ENCODE assay signal across 16 cellular contexts in the genomic region with DNA sequence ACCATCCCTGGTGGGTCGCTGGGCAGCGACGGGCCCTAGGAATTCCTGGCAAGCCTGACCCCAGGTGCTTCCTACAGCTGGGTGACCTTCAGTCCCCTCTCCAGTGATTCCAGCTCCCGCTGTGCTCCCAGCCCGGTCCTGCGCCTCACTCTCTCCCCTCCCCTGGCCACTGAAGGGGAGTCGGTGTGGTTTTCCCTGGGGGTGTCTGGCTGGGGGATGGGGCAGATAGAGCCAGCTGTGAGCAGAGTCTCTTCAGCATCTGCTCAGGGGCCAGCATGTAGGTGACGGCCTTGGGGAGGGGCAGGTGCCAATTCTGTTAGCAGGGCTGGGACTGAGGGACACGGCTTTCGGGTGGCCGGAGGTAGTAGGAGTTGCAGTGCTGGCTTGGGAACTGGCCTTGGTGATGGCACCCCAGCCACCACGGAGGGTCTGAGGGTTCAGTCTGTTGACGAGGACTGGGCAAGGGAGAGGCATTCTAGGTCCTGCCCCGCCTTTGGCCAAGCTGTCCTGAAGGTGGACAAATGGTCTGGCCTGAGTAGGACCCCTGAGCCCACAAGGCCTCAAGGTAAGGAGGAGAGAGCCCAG. TPM values are rescaled to one million over a fixed set of nuclear protein-coding genes. Genes with fewer than 3 reads are reported as not detected.
A peak's percentile ranks its signal among the peaks of the same experiment; 100 is the strongest.
DNase-seq lines count a peak whose midpoint lies in the region; ATAC-seq and TF ChIP-seq lines count a peak whose summit lies in the region.
"Had no signal": no experiment of that assay in that cellular context is flagged by ENCODE, and none has a peak within 500 bp of the region (broad histone marks: within the 10 kb centered on the region; RNA-seq: fewer than 3 reads in every experiment).

No MANE protein-coding gene starts in this region.

- ATAC-seq in IMR-90 (ENCODE audit: low read depth) = no peak
- ATAC-seq in HG03520 (IDR thresholded peaks at IDR 0.05; ENCODE audit: unreplicated experiment) = no peak

- in situ Hi-C loops in IMR-90 (cut with MboI; ENCODE audit: low sequenced_read_pairs) = no loop called here

- H3K79me2 ChIP-seq in neural progenitor cell (ENCODE audit: low read depth) = peaks cover 34% of the 10 kb centered on the region

- no peaks in the 10 kb centered on the region for H3K9me3 Mint-ChIP-seq in neural progenitor cell
- no peaks in the 10 kb centered on the region for H3K9me3 Mint-ChIP-seq in activated CD4-positive, alpha-beta memory T cell treated with anti-CD3 and anti-CD28 coated beads, Interleukin-2, amount 10 ng/mL, durations not matched to agents 7 days and 5 days

- intact Hi-C loops in IMR-90 (cut with micrococcal nuclease) = no loop called here

- no peaks in the 10 kb centered on the region for H3K27me3 ChIP-seq in BLaER1
- no peaks in the 10 kb centered on the region for H3K27me3 ChIP-seq in IMR-90 (ENCODE audit: control insufficient read depth, insufficient read depth, low read length)
- no peaks in the 10 kb centered on the region for H3K27me3 ChIP-seq in neural progenitor cell

- H4K8ac ChIP-seq in IMR-90 (ENCODE audit: low read depth in 2 of 2, low read length in 2 of 2) = no peak overlapping the region

- H2AK5ac ChIP-seq in IMR-90 (ENCODE audit: low read depth, low read length) = no peak overlapping the region

- no peak overlapping the region for H2AFZ ChIP-seq in IMR-90 (replicated peaks; ENCODE audit: low read length, poor library complexity)
- H2AFZ ChIP-seq in neural progenitor cell (replicated peaks) = no peak overlapping the region

- no peak overlapping the region for H2BK20ac ChIP-seq in IMR-90 (ENCODE audit: low read depth, low read length)

- H3K4me3 Mint-ChIP-seq in neural progenitor cell = no peak overlapping the region
- no peak overlapping the region for H3K4me3 Mint-ChIP-seq in activated CD4-positive, alpha-beta memory T cell treated with anti-CD3 and anti-CD28 coated beads, Interleukin-2, amount 10 ng/mL, durations not matched to agents 7 days and 5 days

- H3K14ac ChIP-seq in IMR-90 (replicated peaks; ENCODE audit: low read depth, low read length) = no peak overlapping the region

- peaks cover 17% of the 10 kb centered on the region for H3F3A ChIP-seq in neural progenitor cell (ENCODE audit: low read depth)

- DNase-seq in IMR-90 = no peak
- peak; percentile 46 for DNase-seq in dermis blood vessel endothelial cell
- no peak for DNase-seq in neural progenitor cell (ENCODE audit: low spot score)
- no peak for DNase-seq in Ammon's horn (ENCODE audit: low spot score)
- DNase-seq in activated CD4-positive, alpha-beta memory T cell treated with anti-CD3 and anti-CD28 coated beads, Interleukin-2, amount 10 ng/mL, durations not matched to agents 7 days and 5 days = no peak
- DNase-seq: ACHN, GOT3, Kasumi-1, NCI-H1417, NCI-H1930, NCI-H2171, NCI-H82, SIG-M5 had no signal

- peak overlapping the region; percentile 100 for H3K4me2 ChIP-seq in BLaER1
- H3K4me2 ChIP-seq in IMR-90 (ENCODE audit: low read depth, low read length) = peak overlapping the region; percentile 19; the same call in 1 of the 2 replicates
- H3K4me2 ChIP-seq in neural progenitor cell = no peak overlapping the region

- no peaks in the 10 kb centered on the region for H3K9me3 ChIP-seq in BLaER1
- H3K9me3 ChIP-seq in IMR-90 (ENCODE audit: control insufficient read depth, insufficient read depth, low read length) = no peaks in the 10 kb centered on the region
- no peaks in the 10 kb centered on the region for H3K9me3 ChIP-seq in neural progenitor cell (ENCODE audit: low read depth)

- no peak for TF ChIP-seq CTCF in IMR-90 (conservative IDR thresholded peaks at IDR 0.05; ENCODE audit: low read depth, low read length)
- no peak for TF ChIP-seq CTCF in neural progenitor cell (IDR thresholded peaks at IDR 0.05)

- CTCF ChIA-PET in IMR-90 (lab: Yijun Ruan, JAX) = no interaction called here
- CTCF ChIA-PET in activated CD4-positive, alpha-beta memory T cell treated with anti-CD3 and anti-CD28 coated beads, Interleukin-2, amount 10 ng/mL, durations not matched to agents 7 days and 5 days (lab: Charles Lee) = no interaction called here

- no peak overlapping the region for H2BK120ac ChIP-seq in IMR-90 (ENCODE audit: low read depth, low read length)

- H2BK5ac ChIP-seq in IMR-90 (ENCODE audit: low read depth, low read length, poor library complexity, severe bottlenecking) = no peak overlapping the region

- TF ChIP-seq RAD21 in IMR-90 (IDR thresholded peaks at IDR 0.05; ENCODE audit: low read length) = no peak

- no peak overlapping the region for H2BK15ac ChIP-seq in IMR-90 (ENCODE audit: low read depth, low read length)

- H3K56ac ChIP-seq in IMR-90 (ENCODE audit: extremely low read depth, insufficient read depth, low read length) = no peak overlapping the region

- H3K27me3 Mint-ChIP-seq in neural progenitor cell (ENCODE audit: insufficient read depth, low read depth) = peaks cover 6% of the 10 kb centered on the region
- no peaks in the 10 kb centered on the region for H3K27me3 Mint-ChIP-seq in activated CD4-positive, alpha-beta memory T cell treated with anti-CD3 and anti-CD28 coated beads, Interleukin-2, amount 10 ng/mL, durations not matched to agents 7 days and 5 days

- peak overlapping the region; percentile 43; the same call in 1 of the 2 replicates for H3K23ac ChIP-seq in IMR-90 (ENCODE audit: low read depth, low read length)

- no peak overlapping the region for H4K5ac ChIP-seq in IMR-90 (ENCODE audit: low read depth, low read length)

- H3K4me3 ChIP-seq in BLaER1 = peak overlapping the region; percentile 82
- H3K4me3 ChIP-seq in IMR-90 (ENCODE audit: insufficient read depth, low read depth, low read length) = no peak overlapping the region
- H3K4me3 ChIP-seq in neural progenitor cell = no peak overlapping the region

- H3K36me3 Mint-ChIP-seq in neural progenitor cell = no peaks in the 10 kb centered on the region
- H3K36me3 Mint-ChIP-seq in activated CD4-positive, alpha-beta memory T cell treated with anti-CD3 and anti-CD28 coated beads, Interleukin-2, amount 10 ng/mL, durations not matched to agents 7 days and 5 days (ENCODE audit: low read depth) = no peaks in the 10 kb centered on the region

- 90% methylated on average over 8 of the region's 14 CpGs; no CpG with 5 or more reads in 1 of the 2 experiments for WGBS in IMR-90 (ENCODE audit: extremely low coverage in 2 of 2, insufficient read length in 1 of 2), 2 experiments

- H3K27ac ChIP-seq in BLaER1 (peak overlapping the region; percentile 99), IMR-90 (ENCODE audit: insufficient read depth, low read length) (peak overlapping the region; percentile 18), neural progenitor cell (no peak overlapping the region)

- H2AK9ac ChIP-seq in IMR-90 (replicated peaks; ENCODE audit: low read depth, low read length, poor library complexity) = no peak overlapping the region

- peaks cover 55% of the 10 kb centered on the region for H3K36me3 ChIP-seq in BLaER1
- H3K36me3 ChIP-seq in IMR-90 (ENCODE audit: control insufficient read depth, insufficient read depth, low read length) = peaks cover 35% of the 10 kb centered on the region; the same call in 1 of the 2 replicates
- H3K36me3 ChIP-seq in neural progenitor cell = no peaks in the 10 kb centered on the region

- peaks cover 20% of the 10 kb centered on the region for H3K4me1 Mint-ChIP-seq in neural progenitor cell
- H3K4me1 Mint-ChIP-seq in activated CD4-positive, alpha-beta memory T cell treated with anti-CD3 and anti-CD28 coated beads, Interleukin-2, amount 10 ng/mL, durations not matched to agents 7 days and 5 days = peaks cover 5% of the 10 kb centered on the region

- peak overlapping the region; percentile 72 for H3K27ac Mint-ChIP-seq in neural progenitor cell
- no peak overlapping the region for H3K27ac Mint-ChIP-seq in activated CD4-positive, alpha-beta memory T cell treated with anti-CD3 and anti-CD28 coated beads, Interleukin-2, amount 10 ng/mL, durations not matched to agents 7 days and 5 days

- H4K91ac ChIP-seq in IMR-90 (ENCODE audit: insufficient read depth, low read depth, low read length) = no peak overlapping the region

- H4K20me1 ChIP-seq in BLaER1 = peaks cover 76% of the 10 kb centered on the region
- H4K20me1 ChIP-seq in IMR-90 (ENCODE audit: insufficient read depth, low read length) = peaks cover 72% of the 10 kb centered on the region
- H4K20me1 ChIP-seq in neural progenitor cell (ENCODE audit: low read depth) = peaks cover 51% of the 10 kb centered on the region

- H3K4me1 ChIP-seq in BLaER1 (peaks cover 63% of the 10 kb centered on the region), IMR-90 (ENCODE audit: control insufficient read depth, insufficient read depth, low read length) (peaks cover 32% of the 10 kb centered on the region), neural progenitor cell (peaks cover 30% of the 10 kb centered on the region)

- POLR2A ChIA-PET in IMR-90 (lab: Charles Lee; ENCODE audit: unreplicated experiment) = no interaction called here
- POLR2A ChIA-PET in activated CD4-positive, alpha-beta memory T cell treated with anti-CD3 and anti-CD28 coated beads, Interleukin-2, amount 10 ng/mL, durations not matched to agents 7 days and 5 days (lab: Charles Lee) = interaction anchor here (1.5 kb wide), 1 partner anchor 33 kb away, joined by 4 read pairs; a partner anchor contains a TSS

- peaks cover 3% of the 10 kb centered on the region for H3K9me1 ChIP-seq in IMR-90 (ENCODE audit: insufficient read depth, low read length)

- peak overlapping the region; percentile 90 for H3K9ac ChIP-seq in BLaER1
- no peak overlapping the region; the same call in 1 of the 2 replicates for H3K9ac ChIP-seq in IMR-90 (ENCODE audit: low read depth, low read length)
- no peak overlapping the region for H3K9ac ChIP-seq in neural progenitor cell

- TF ChIP-seq POLR2A in IMR-90 (IDR thresholded peaks at IDR 0.05; ENCODE audit: low read depth, low read length) = no peak

- BruUV-seq in IMR-90 (replicated peaks; lab: Mats Ljungman, UMichigan) = no TSS peak

- H3K18ac ChIP-seq in IMR-90 (ENCODE audit: low read depth, low read length) = no peak overlapping the region

- dilution Hi-C loops in IMR-90 (cut with HindIII; ENCODE audit: low sequenced_read_pairs, unreplicated experiment) = no loop called here

- H3K79me1 ChIP-seq in IMR-90 (ENCODE audit: low read depth in 1 of 2, low read length in 2 of 2) = peaks cover 1 to 49% of the 10 kb centered on the region in 2 experiments; a peak in 2 of 4 replicates

- no peak overlapping the region for H3K4ac ChIP-seq in IMR-90 (ENCODE audit: low read depth, low read length)

RNA-seq across cellular contexts. Expression of a gene that starts 3.2 kb away (rescaled TPM):
- total RNA-seq in IMR-90 (2012; rRNA removed) (28.7 and 29.7 TPM in 2 replicates), dermis blood vessel endothelial cell (27.2 and 37.1 TPM in 2 replicates), neural progenitor cell (ENCODE audit: low replicate concordance) (6.2 and 39.7 TPM in 2 replicates)
- polyA plus RNA-seq in IMR-90 (2012; rRNA removed) = 71.2 and 91.4 TPM in 2 replicates
- 45.5 and 87.8 TPM in 2 replicates for polyA plus RNA-seq in IMR-90 (2012; cell fraction: cytosol; rRNA removed)
- polyA plus RNA-seq in IMR-90 (2012; cell fraction: nucleus; rRNA removed; ENCODE audit: low replicate concordance) = 297 and 693 TPM in 2 replicates
- 1 to 10 TPM; 6.0 to 6.5 TPM for total RNA-seq in activated CD4-positive, alpha-beta memory T cell treated with anti-CD3 and anti-CD28 coated beads, Interleukin-2, amount 10 ng/mL, durations not matched to agents 7 days and 5 days

RNA-seq across cellular contexts. Expression of a gene that starts 26.6 kb away (rescaled TPM):
- total RNA-seq in IMR-90 (2012; rRNA removed) (not detected in 2 replicates), dermis blood vessel endothelial cell (not detected in 2 replicates), neural progenitor cell (ENCODE audit: low replicate concordance) (0.09 TPM in 1 of 2 replicates, not detected in the other)
- polyA plus RNA-seq in IMR-90 (2012; rRNA removed) = not detected in 2 replicates
- polyA plus RNA-seq in IMR-90 (2012; cell fraction: cytosol; rRNA removed) = not detected in 2 replicates
- not detected in 2 replicates for polyA plus RNA-seq in IMR-90 (2012; cell fraction: nucleus; rRNA removed; ENCODE audit: low replicate concordance)
- total RNA-seq in activated CD4-positive, alpha-beta memory T cell treated with anti-CD3 and anti-CD28 coated beads, Interleukin-2, amount 10 ng/mL, durations not matched to agents 7 days and 5 days = not detected
- polyA plus RNA-seq: BJ had no signal

RNA-seq across cellular contexts. Expression of a gene that starts 33.0 kb away (rescaled TPM):
- 2.0 and 6.1 TPM in 2 replicates for total RNA-seq in IMR-90 (2012; rRNA removed)
- polyA plus RNA-seq in IMR-90 (2012; rRNA removed) = 11.4 and 20.3 TPM in 2 replicates
- polyA plus RNA-seq in IMR-90 (2012; cell fraction: cytosol; rRNA removed) = 19.7 and 40.1 TPM in 2 replicates
- polyA plus RNA-seq in IMR-90 (2012; cell fraction: nucleus; rRNA removed; ENCODE audit: low replicate concordance) = 8.7 and 31.6 TPM in 2 replicates
- total RNA-seq in dermis blood vessel endothelial cell = 15.4 and 34.5 TPM in 2 replicates
- total RNA-seq in neural progenitor cell (ENCODE audit: low replicate concordance) = 3.4 and 15.8 TPM in 2 replicates
- 10 to 100 TPM; 11.5 TPM for total RNA-seq in activated CD4-positive, alpha-beta memory T cell treated with anti-CD3 and anti-CD28 coated beads, Interleukin-2, amount 10 ng/mL, durations not matched to agents 7 days and 5 days

RNA-seq across cellular contexts. Expression of a gene that starts 43.0 kb away (rescaled TPM):
- total RNA-seq in IMR-90 (2012; rRNA removed) = 0.36 and 1.1 TPM in 2 replicates
- 1.5 and 1.9 TPM in 2 replicates for polyA plus RNA-seq in IMR-90 (2012; rRNA removed)
- polyA plus RNA-seq in IMR-90 (2012; cell fraction: cytosol; rRNA removed) = 0.47 and 1.0 TPM in 2 replicates
- polyA plus RNA-seq in IMR-90 (2012; cell fraction: nucleus; rRNA removed; ENCODE audit: low replicate concordance) = 9.8 and 17.9 TPM in 2 replicates
- total RNA-seq in dermis blood vessel endothelial cell = 0.34 and 1.1 TPM in 2 replicates
- total RNA-seq in neural progenitor cell (ENCODE audit: low replicate concordance) = 0.96 TPM in 1 of 2 replicates, not detected in the other
- 1 to 10 TPM in 1 of 2 experiments, under 1 TPM in 1; 0.55 to 1.3 TPM for total RNA-seq in activated CD4-positive, alpha-beta memory T cell treated with anti-CD3 and anti-CD28 coated beads, Interleukin-2, amount 10 ng/mL, durations not matched to agents 7 days and 5 days
